In genomic region chr15:90838066-90838465, GRCh38 we compare ENCODE assay signal across 10 cellular contexts. TPM values are rescaled to one million over a fixed set of nuclear protein-coding genes. Genes with fewer than 3 reads are reported as not detected.
A peak's percentile ranks its signal among the peaks of the same experiment; 100 is the strongest.
DNase-seq lines count a peak whose midpoint lies in the region; ATAC-seq and TF ChIP-seq lines count a peak whose summit lies in the region.
"Had no signal": no experiment of that assay in that cellular context is flagged by ENCODE, and none has a peak within 500 bp of the region (broad histone marks: within the 10 kb centered on the region; RNA-seq: fewer than 3 reads in every experiment).

No MANE protein-coding gene starts in this region.

- H3K4me3 ChIP-seq in Jurkat, Clone E6-1 (ENCODE audit: low read length): no peak overlapping the region
- no peak overlapping the region for H3K4me3 ChIP-seq in left lung

- no peaks in the 10 kb centered on the region for H3K27me3 ChIP-seq in left lung

- no peaks in the 10 kb centered on the region for H3K36me3 ChIP-seq in left lung

- intact Hi-C loops in left lung (cut with DNase I): no loop called here

- no peak overlapping the region for H3K27ac ChIP-seq in left lung

- ATAC-seq in left lung (peak; percentile 7), GM18502 (IDR thresholded peaks at IDR 0.05; ENCODE audit: poor library complexity, unreplicated experiment) (no peak)
- ATAC-seq: WTC11 had no signal

- H3K9me3 ChIP-seq in left lung: no peaks in the 10 kb centered on the region

- peak; percentile 38 for DNase-seq in Jurkat, Clone E6-1 (ENCODE audit: low read depth, low spot score)
- DNase-seq in activated T-cell treated with anti-CD3 and anti-CD28 coated beads for 1 hour (ENCODE audit: low read depth): peak; percentile 76
- no peak for DNase-seq in left lung
- DNase-seq in stimulated activated CD8-positive, alpha-beta memory T cell treated with anti-CD3 and anti-CD28 coated beads, Interleukin-4, amount 100 ng/mL, for 4 hours (ENCODE audit: low read depth in 2 of 2, low spot score in 1 of 2): peak; percentile 80 to 91
- DNase-seq in DMS 273 treated with DMSO at 0.1 percent for 48 hours (lab: John Stamatoyannopoulos, UW): no peak
- DNase-seq in H4 (ENCODE audit: low spot score): no peak
- DNase-seq in HuH-7 (ENCODE audit: low spot score): no peak
- DNase-seq: NCI-H1436 treated with DMSO at 0.1 percent for 48 hours had no signal

- no peak for TF ChIP-seq CTCF in left lung (IDR thresholded peaks at IDR 0.05)

- H3K4me1 ChIP-seq in left lung: peaks cover 0 to 62% of the 10 kb centered on the region in 2 donors

RNA-seq across cellular contexts. Expression of gene FURIN, which starts 30.3 kb away (rescaled TPM):
- polyA plus RNA-seq in Jurkat, Clone E6-1 (2012; ENCODE audit: insufficient read depth, insufficient read length): 18.5 TPM
- total RNA-seq in left lung: 100 to 1,000 TPM; 114 TPM
- total RNA-seq in H4 (2014; rRNA removed; shearing (Covaris generic)): 8.1 and 16.9 TPM in 2 replicates

RNA-seq across cellular contexts. Expression of gene FES, which starts 46.2 kb away (rescaled TPM):
- polyA plus RNA-seq in Jurkat, Clone E6-1 (2012; ENCODE audit: insufficient read depth, insufficient read length): 11.6 TPM
- total RNA-seq in left lung: 10 to 100 TPM; 37.6 to 65.2 TPM
- total RNA-seq in H4 (2014; rRNA removed; shearing (Covaris generic)): 0.43 and 0.88 TPM in 2 replicates

Comparison
In these comparisons a context has a peak if more than half of its experiments do, and no peak if none do; other contexts are left out.
1. DNase-seq: peak in Jurkat, Clone E6-1 (single experiment), activated T-cell treated with anti-CD3 and anti-CD28 coated beads for 1 hour (single experiment) and stimulated activated CD8-positive, alpha-beta memory T cell treated with anti-CD3 and anti-CD28 coated beads, Interleukin-4, amount 100 ng/mL, for 4 hours (2 of 2); none in left lung (0 of 2), DMS 273 treated with DMSO at 0.1 percent for 48 hours (single experiment), H4 (single experiment) and HuH-7 (single experiment).
2. RNA of gene FES, which starts 46.2 kb away (total RNA-seq): 37.6 to 65.2 TPM in left lung; 0.43 to 0.88 TPM in H4; every median in the first group is over 10 times any median in the second.